13 cellular contexts compared by ENCODE assay signal in the genomic region with DNA sequence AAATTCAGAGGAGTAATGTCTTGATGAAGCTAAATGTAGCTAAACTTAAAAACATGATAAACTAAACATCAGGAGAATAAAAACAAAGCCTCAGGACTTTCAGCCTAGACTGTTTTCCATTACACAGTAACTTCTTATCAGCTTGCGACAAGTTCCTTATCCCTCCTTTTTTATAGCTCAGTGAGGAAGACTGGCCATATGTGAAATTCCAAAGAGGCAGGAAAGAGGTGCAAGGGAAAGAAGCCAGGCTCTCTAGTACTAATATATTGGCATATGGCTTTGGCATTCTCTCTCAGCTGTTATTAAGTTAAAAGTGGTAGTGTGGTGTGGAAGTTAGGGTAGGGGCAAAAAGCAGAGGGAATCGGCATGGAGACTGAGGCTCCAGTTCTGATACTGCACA. TPM values are rescaled to one million over a fixed set of nuclear protein-coding genes. Genes with fewer than 3 reads are reported as not detected.
"Had no signal": no experiment of that assay in that cellular context is flagged by ENCODE, and none has a peak within 500 bp of the region (broad histone marks: within the 10 kb centered on the region; RNA-seq: fewer than 3 reads in every experiment).

No MANE protein-coding gene starts in this region.

- H3K27ac ChIP-seq: epithelial cell of prostate, left lung, thyroid gland had no signal

- H3K27me3 ChIP-seq: gastroesophageal sphincter, left lung, thyroid gland had no signal

- FAIRE-seq: keratinocyte had no signal

- DNase-seq: activated CD4-positive, CD25-positive, alpha-beta regulatory T cell treated with anti-CD3 and anti-CD28 coated beads, Interleukin-2, amount 50 U/mL, for 72 hours; activated gamma-delta T cell; activated naive CD8-positive, alpha-beta T cell treated with anti-CD3 and anti-CD28 coated beads, Interleukin-2, amount 10 ng/mL, durations not matched to agents 7 days and 5 days; anterior cingulate cortex; effector memory CD4-positive, alpha-beta T cell; hippocampal formation; left lung; thyroid gland had no signal

- ATAC-seq: gastroesophageal sphincter; left lung; stimulated activated memory B cell treated with anti-CD40 and anti-IgM and Interleukin-4, amounts not matched to agents 10 μg/mL and 1 μg/mL and 100 μg/mL, for 72 hours had no signal

- H3K9me3 ChIP-seq: gastroesophageal sphincter, left lung, thyroid gland had no signal

- H3K4me3 ChIP-seq: gastroesophageal sphincter, left lung, thyroid gland had no signal

RNA-seq across cellular contexts. Expression of gene CFAP91, which starts 30.0 kb away (rescaled TPM):
- total RNA-seq: osteocyte had no signal
- polyA plus RNA-seq: keratinocyte had no signal
